18 cellular contexts compared by ENCODE assay signal in genomic region chr6:55636406-55637102, GRCh38. TPM values are rescaled to one million over a fixed set of nuclear protein-coding genes. Genes with fewer than 3 reads are reported as not detected.
A peak's percentile ranks its signal among the peaks of the same experiment; 100 is the strongest.
DNase-seq lines count a peak whose midpoint lies in the region; TF ChIP-seq lines count a peak whose summit lies in the region.
"Had no signal": no experiment of that assay in that cellular context is flagged by ENCODE, and none has a peak within 500 bp of the region (broad histone marks: within the 10 kb centered on the region; RNA-seq: fewer than 3 reads in every experiment).

No MANE protein-coding gene starts in this region.

- no peaks in the 10 kb centered on the region for H3K9me3 ChIP-seq in HEK293 (ENCODE audit: control insufficient read depth, insufficient read depth, low read depth, low read length)
- H3K9me3 ChIP-seq in endodermal cell (ENCODE audit: control insufficient read depth, low read length), result no peaks in the 10 kb centered on the region
- H3K9me3 ChIP-seq in neuronal stem cell (replicated peaks in 1 of 2; ENCODE audit: control insufficient read depth in 2 of 2, insufficient read depth in 1 of 2, low read depth in 1 of 2, low read length in 2 of 2), result no peaks in the 10 kb centered on the region
- H3K9me3 ChIP-seq in neural progenitor cell (ENCODE audit: low read depth), result no peaks in the 10 kb centered on the region
- H3K9me3 ChIP-seq: neutrophil, thyroid gland had no signal

- no peak overlapping the region for H3K4me3 Mint-ChIP-seq in endodermal cell
- H3K4me3 Mint-ChIP-seq in neural progenitor cell, result no peak overlapping the region
- H3K4me3 Mint-ChIP-seq: CD4-positive, alpha-beta memory T cell; memory B cell had no signal

- H3K27me3 ChIP-seq in endodermal cell (ENCODE audit: control insufficient read depth, insufficient read depth, low read length, poor library complexity, severe bottlenecking) (no peaks in the 10 kb centered on the region), neuronal stem cell (ENCODE audit: control insufficient read depth in 3 of 3, insufficient read depth in 3 of 3, low read depth in 1 of 3, low read length in 3 of 3) (no peaks in the 10 kb centered on the region), neural progenitor cell (no peaks in the 10 kb centered on the region)
- H3K27me3 ChIP-seq: neutrophil, thyroid gland had no signal

- no peak overlapping the region for H2AK5ac ChIP-seq in neuronal stem cell (ENCODE audit: low read depth, low read length)

- H3F3A ChIP-seq in neural progenitor cell (ENCODE audit: low read depth), result no peaks in the 10 kb centered on the region

- peak overlapping the region; percentile 72 for H2AFZ ChIP-seq in neuronal stem cell (ENCODE audit: low read length)
- no peak overlapping the region for H2AFZ ChIP-seq in neural progenitor cell (replicated peaks)

- no peak overlapping the region for H2BK12ac ChIP-seq in neuronal stem cell (ENCODE audit: low read length)

- H3K79me2 ChIP-seq in neural progenitor cell (ENCODE audit: low read depth), result no peaks in the 10 kb centered on the region

- H3K27ac ChIP-seq in HEK293 (ENCODE audit: extremely low read depth, low read depth, low read length), result no peak overlapping the region
- peak overlapping the region; percentile 71 for H3K27ac ChIP-seq in endodermal cell (ENCODE audit: low read depth, low read length)
- no peak overlapping the region for H3K27ac ChIP-seq in neuronal stem cell (replicated peaks; ENCODE audit: low read length)
- no peak overlapping the region for H3K27ac ChIP-seq in neural progenitor cell
- H3K27ac ChIP-seq: neutrophil, thyroid gland had no signal

- no peaks in the 10 kb centered on the region for H3K79me1 ChIP-seq in neuronal stem cell (ENCODE audit: low read depth, low read length)

- peaks cover 9% of the 10 kb centered on the region for H3K4me1 Mint-ChIP-seq in endodermal cell
- peaks cover 34% of the 10 kb centered on the region for H3K4me1 Mint-ChIP-seq in neural progenitor cell
- H3K4me1 Mint-ChIP-seq: CD4-positive, alpha-beta memory T cell; memory B cell had no signal

- POLR2A ChIA-PET in HEK293 (lab: Yijun Ruan, JAX), result no interaction called here

- no peak overlapping the region for H2BK120ac ChIP-seq in neuronal stem cell (ENCODE audit: low read depth, low read length)

- no peak overlapping the region for H3K9ac ChIP-seq in endodermal cell (ENCODE audit: extremely low read depth, low read length, poor library complexity, severe bottlenecking)
- no peak overlapping the region for H3K9ac ChIP-seq in neuronal stem cell (ENCODE audit: low read depth, low read length, poor library complexity)
- no peak overlapping the region for H3K9ac ChIP-seq in neural progenitor cell

- no peak overlapping the region for H3K14ac ChIP-seq in neuronal stem cell (ENCODE audit: low read length)

- H4K91ac ChIP-seq in neuronal stem cell (ENCODE audit: low read depth, low read length, poor library complexity), result no peak overlapping the region

- H4K20me1 ChIP-seq in neural progenitor cell (ENCODE audit: low read depth), result no peaks in the 10 kb centered on the region

- H3K36me3 ChIP-seq in HEK293 (ENCODE audit: control insufficient read depth in 2 of 2, insufficient read depth in 1 of 2, low read length in 2 of 2) (no peaks in the 10 kb centered on the region), endodermal cell (ENCODE audit: control insufficient read depth, insufficient read depth, low read length) (no peaks in the 10 kb centered on the region), neuronal stem cell (replicated peaks in 1 of 2; ENCODE audit: control insufficient read depth in 2 of 2, insufficient read depth in 2 of 2, low read length in 2 of 2) (no peaks in the 10 kb centered on the region), neural progenitor cell (no peaks in the 10 kb centered on the region)
- H3K36me3 ChIP-seq: neutrophil, thyroid gland had no signal

- H3K27me3 Mint-ChIP-seq in endodermal cell (ENCODE audit: insufficient read depth) (no peaks in the 10 kb centered on the region), neural progenitor cell (ENCODE audit: insufficient read depth, low read depth) (no peaks in the 10 kb centered on the region)
- H3K27me3 Mint-ChIP-seq: CD4-positive, alpha-beta memory T cell; memory B cell had no signal

- peak; percentile 98 for DNase-seq in NCI-H69 (lab: John Stamatoyannopoulos, UW)
- no peak for DNase-seq in endodermal cell
- no peak for DNase-seq in neuronal stem cell (ENCODE audit: low spot score)
- DNase-seq in cortex of kidney (lab: John Stamatoyannopoulos, UW), result no peak
- no peak for DNase-seq in activated CD4-positive, CD25-positive, alpha-beta regulatory T cell treated with anti-CD3 and anti-CD28 coated beads, Interleukin-2, amount 50 U/mL, for 72 hours
- no peak for DNase-seq in NK-92 (lab: John Stamatoyannopoulos, UW; ENCODE audit: unreplicated experiment)
- DNase-seq in neural progenitor cell (ENCODE audit: low spot score), result no peak
- DNase-seq: activated CD4-positive, alpha-beta T cell treated with anti-CD3 and anti-CD28 coated beads for 1 hour; activated T-cell treated with anti-CD3 and anti-CD28 coated beads, Interleukin-2, amount 50 U/mL, for 1 hour; CD4-positive, alpha-beta memory T cell; effector CD4-positive, alpha-beta T cell; hypothalamus; NCI-H1436 treated with DMSO at 0.1 percent for 48 hours; NK-92 treated with Interleukin-12 subunit alpha and Interleukin-12 subunit beta, amount 100 ng/mL, for 24 hours; thyroid gland had no signal

- H3K27ac Mint-ChIP-seq in endodermal cell (no peak overlapping the region), neural progenitor cell (no peak overlapping the region)
- H3K27ac Mint-ChIP-seq: CD4-positive, alpha-beta memory T cell; memory B cell had no signal

- no peak overlapping the region for H3K4ac ChIP-seq in neuronal stem cell (ENCODE audit: low read length)

- no peaks in the 10 kb centered on the region for H3K36me3 Mint-ChIP-seq in endodermal cell (ENCODE audit: low read depth)
- H3K36me3 Mint-ChIP-seq in neural progenitor cell, result no peaks in the 10 kb centered on the region
- H3K36me3 Mint-ChIP-seq: CD4-positive, alpha-beta memory T cell; memory B cell had no signal

- H3K9me3 Mint-ChIP-seq in endodermal cell, result no peaks in the 10 kb centered on the region
- H3K9me3 Mint-ChIP-seq in neural progenitor cell, result no peaks in the 10 kb centered on the region

- no peak overlapping the region for H3K18ac ChIP-seq in neuronal stem cell (ENCODE audit: low read length)

- 83% methylated on average over 2 of the region's 2 CpGs; no CpG with 5 or more reads in 1 of the 2 experiments for WGBS in endodermal cell (ENCODE audit: insufficient coverage in 1 of 2, insufficient read length in 1 of 2), 2 experiments
- WGBS in neuronal stem cell (ENCODE audit: extremely low coverage in 2 of 2, insufficient read length in 2 of 2, insufficient replicate concordance in 1 of 2), 2 donors, result no CpG with 5 or more reads among the region's 2 CpGs

- no peak overlapping the region for H2BK15ac ChIP-seq in neuronal stem cell (ENCODE audit: low read length)

- H3K4me3 ChIP-seq in HEK293 (ENCODE audit: low read depth, low read length), result no peak overlapping the region
- no peak overlapping the region for H3K4me3 ChIP-seq in endodermal cell (ENCODE audit: low read length)
- H3K4me3 ChIP-seq in neuronal stem cell (ENCODE audit: low read length in 2 of 2), result no peak overlapping the region
- no peak overlapping the region for H3K4me3 ChIP-seq in neural progenitor cell
- H3K4me3 ChIP-seq: thyroid gland had no signal

- H3K4me1 ChIP-seq in HEK293 (ENCODE audit: control insufficient read depth, insufficient read depth, low read length) (peaks cover 3% of the 10 kb centered on the region; the same call in 1 of the 2 replicates), endodermal cell (ENCODE audit: control insufficient read depth, insufficient read depth, low read length) (no peaks in the 10 kb centered on the region), neuronal stem cell (ENCODE audit: control insufficient read depth in 2 of 2, insufficient read depth in 1 of 2, low read depth in 1 of 2, low read length in 2 of 2) (peaks cover 2 to 14% of the 10 kb centered on the region in 2 donors), neural progenitor cell (peaks cover 7% of the 10 kb centered on the region)
- H3K4me1 ChIP-seq: thyroid gland had no signal

- CTCF ChIA-PET in HEK293 (lab: Yijun Ruan, JAX), result interaction anchor here (0.6 to 2.2 kb wide), 3 partner anchors 19 to 360 kb away, joined by 4 to 12 read pairs (median 4); no protein-coding TSS in a partner anchor

- no peak overlapping the region for H3K4me2 ChIP-seq in neuronal stem cell (ENCODE audit: insufficient read depth, low read length, poor library complexity, severe bottlenecking)
- H3K4me2 ChIP-seq in neural progenitor cell, result no peak overlapping the region

- no peak overlapping the region for H3K23ac ChIP-seq in neuronal stem cell (ENCODE audit: low read depth, low read length, poor library complexity)

- no peak overlapping the region for H4K8ac ChIP-seq in neuronal stem cell (ENCODE audit: low read depth, low read length)

- TF ChIP-seq CTCF in HEK293 (tag by site-specific recombination; IDR thresholded peaks at IDR 0.05), result no peak
- no peak for TF ChIP-seq CTCF in endodermal cell (conservative IDR thresholded peaks at IDR 0.05)
- no peak for TF ChIP-seq CTCF in neural progenitor cell (IDR thresholded peaks at IDR 0.05)

- H2BK5ac ChIP-seq in neuronal stem cell (ENCODE audit: low read length), result no peak overlapping the region

TF ChIP-seq in HEK293, 187 proteins besides CTCF, POLR2A, EP300 and RAD21 (continues in another document):
- TF ChIP-seq PATZ1 (tag by site-specific recombination; IDR thresholded peaks at IDR 0.05), result no peak
- TF ChIP-seq ZNF426 (tag by site-specific recombination; IDR thresholded peaks at IDR 0.05), result no peak
- TF ChIP-seq ZNF202 (tag by site-specific recombination; IDR thresholded peaks at IDR 0.05; ENCODE audit: borderline replicate concordance), result no peak
- TF ChIP-seq ZNF843 (tag by site-specific recombination; IDR thresholded peaks at IDR 0.05), result no peak

RNA-seq across cellular contexts. Expression of gene HMGCLL1, which starts 57.6 kb away (rescaled TPM):
- total RNA-seq in endodermal cell, result under 1 TPM; 0.20 to 0.60 TPM
- 3.8 TPM for polyA plus RNA-seq in endodermal cell (2013, experiment 1 of 2)
- 2.7 TPM for polyA plus RNA-seq in endodermal cell (2013, experiment 2 of 2)
- polyA plus RNA-seq in neuronal stem cell (2013, experiment 1 of 2), result 7.2 TPM
- 6.9 TPM for polyA plus RNA-seq in neuronal stem cell (2013, experiment 2 of 2)
- 5.0 and 6.5 TPM in 2 replicates for total RNA-seq in neural progenitor cell (ENCODE audit: low replicate concordance)
- total RNA-seq: CD4-positive, alpha-beta memory T cell had no signal
- polyA plus RNA-seq: CD4-positive, alpha-beta memory T cell had no signal
